ENCODE assay signal across 13 cellular contexts in the genomic region with DNA sequence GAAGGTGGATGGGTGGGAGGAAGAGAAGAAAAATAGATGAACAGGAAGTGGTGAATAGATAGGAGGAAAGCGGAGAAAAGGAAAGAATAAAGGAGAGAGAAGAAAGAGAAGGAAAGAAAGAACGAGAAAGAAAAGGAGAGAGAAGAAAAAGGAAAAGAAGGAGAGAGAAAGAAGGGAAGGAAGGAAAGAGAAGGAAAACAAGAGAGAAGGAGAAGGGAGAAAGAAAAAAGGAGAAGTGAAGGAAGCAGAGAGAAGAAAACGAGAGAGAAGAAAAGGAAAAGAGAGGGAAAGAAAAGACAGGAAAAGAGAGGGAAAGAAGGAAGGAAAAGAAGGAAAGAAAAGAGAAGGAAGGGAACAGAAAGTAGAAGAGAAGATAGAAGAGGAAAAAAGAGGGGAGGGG.
"Had no signal": no experiment of that assay in that cellular context is flagged by ENCODE, and none has a peak within 500 bp of the region (broad histone marks: within the 10 kb centered on the region; RNA-seq: fewer than 3 reads in every experiment).

No MANE protein-coding gene starts in this region.

- H3K4me3 ChIP-seq: psoas muscle, thyroid gland had no signal

- ATAC-seq: psoas muscle, sciatic nerve had no signal

- H3K4me1 Mint-ChIP-seq: activated CD4-positive, alpha-beta memory T cell treated with anti-CD3 and anti-CD28 coated beads, Interleukin-2, amount 10 ng/mL, durations not matched to agents 7 days and 5 days had no signal

- DNase-seq: activated CD4-positive, alpha-beta memory T cell treated with anti-CD3 and anti-CD28 coated beads, Interleukin-2, amount 10 ng/mL, durations not matched to agents 7 days and 5 days; activated naive CD4-positive, alpha-beta T cell treated with Interleukin-2 at 50 U/mL for 16 hours; amniotic stem cell; central memory CD4-positive, alpha-beta T cell; cortex of kidney; effector CD4-positive, alpha-beta T cell; foreskin keratinocyte; head of caudate nucleus; mesendoderm; psoas muscle; SHP77 treated with DMSO at 0.1 percent for 48 hours; thyroid gland had no signal

- H3K36me3 ChIP-seq: thyroid gland had no signal

- H3K27me3 ChIP-seq: foreskin keratinocyte, thyroid gland had no signal

- H3K27ac Mint-ChIP-seq: activated CD4-positive, alpha-beta memory T cell treated with anti-CD3 and anti-CD28 coated beads, Interleukin-2, amount 10 ng/mL, durations not matched to agents 7 days and 5 days had no signal

- H3K4me3 Mint-ChIP-seq: activated CD4-positive, alpha-beta memory T cell treated with anti-CD3 and anti-CD28 coated beads, Interleukin-2, amount 10 ng/mL, durations not matched to agents 7 days and 5 days had no signal

- H3K4me1 ChIP-seq: foreskin keratinocyte had no signal

- H3K9me3 ChIP-seq: psoas muscle, thyroid gland had no signal

- H3K27ac ChIP-seq: foreskin keratinocyte, psoas muscle, thyroid gland had no signal
